Comparison of ENCODE assay signal across 8 cellular contexts in the genomic region with DNA sequence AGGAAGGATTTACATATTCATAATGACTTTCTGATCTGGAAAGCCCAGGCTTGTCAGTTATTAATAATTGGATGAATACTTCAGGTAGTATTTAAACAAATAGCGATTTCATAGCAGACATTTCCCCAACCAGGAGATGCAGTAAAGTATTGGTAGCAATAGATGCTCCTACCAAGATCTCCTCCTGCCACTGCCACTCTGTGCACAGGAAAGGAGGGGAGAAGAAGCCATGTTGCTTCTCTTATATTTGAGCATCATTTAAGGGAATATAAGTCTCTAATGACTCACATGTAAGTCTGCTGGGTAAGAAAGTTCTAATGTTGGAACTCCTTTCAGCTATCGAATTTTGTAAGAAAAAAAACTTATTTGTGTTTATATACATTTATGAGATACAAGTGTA. TPM values are rescaled to one million over a fixed set of nuclear protein-coding genes. Genes with fewer than 3 reads are reported as not detected.
DNase-seq lines count a peak whose midpoint lies in the region; ATAC-seq and TF ChIP-seq lines count a peak whose summit lies in the region.
"Had no signal": no experiment of that assay in that cellular context is flagged by ENCODE, and none has a peak within 500 bp of the region (broad histone marks: within the 10 kb centered on the region; RNA-seq: fewer than 3 reads in every experiment).

No MANE protein-coding gene starts in this region.

- peaks cover 28% of the 10 kb centered on the region for H3K36me3 Mint-ChIP-seq in HFFc6 (ENCODE audit: low read depth)
- peaks cover 68% of the 10 kb centered on the region for H3K36me3 Mint-ChIP-seq in activated CD4-positive, alpha-beta memory T cell treated with anti-CD3 and anti-CD28 coated beads for 36 hours

- H3K4me3 Mint-ChIP-seq in HFFc6, result peak overlapping the region; percentile 94
- H3K4me3 Mint-ChIP-seq in activated CD4-positive, alpha-beta memory T cell treated with anti-CD3 and anti-CD28 coated beads for 36 hours, result peak overlapping the region; percentile 90

- no peaks in the 10 kb centered on the region; the same call in 1 of the 2 replicates for H3K27me3 Mint-ChIP-seq in HFFc6 (ENCODE audit: insufficient read depth)
- no peaks in the 10 kb centered on the region for H3K27me3 Mint-ChIP-seq in activated CD4-positive, alpha-beta memory T cell treated with anti-CD3 and anti-CD28 coated beads for 36 hours

- H3K27ac ChIP-seq in gastroesophageal sphincter, result peak overlapping the region; percentile 72 to 82 (median 78)

- no peak for TF ChIP-seq EP300 in gastroesophageal sphincter (IDR thresholded peaks at IDR 0.05)

- TF ChIP-seq CTCF in HFFc6 (IDR thresholded peaks at IDR 0.05) (no peak), gastroesophageal sphincter (IDR thresholded peaks at IDR 0.05) (no peak), GM20000 (IDR thresholded peaks at IDR 0.05; ENCODE audit: extremely low read depth, missing control alignments) (no peak)

- POLR2A ChIA-PET in activated CD4-positive, alpha-beta memory T cell treated with anti-CD3 and anti-CD28 coated beads for 36 hours (lab: Charles Lee), result interaction anchor here (0.5 to 4.2 kb wide), 14 partner anchors 8 to 1253 kb away, joined by 3 to 151 read pairs (median 4); a partner anchor contains a TSS
- POLR2A ChIA-PET in HEK293T (lab: Yijun Ruan, JAX), result no interaction called here

- H3K4me1 Mint-ChIP-seq in HFFc6 (ENCODE audit: low read depth), result peaks cover 61% of the 10 kb centered on the region
- peaks cover 51% of the 10 kb centered on the region for H3K4me1 Mint-ChIP-seq in activated CD4-positive, alpha-beta memory T cell treated with anti-CD3 and anti-CD28 coated beads for 36 hours (ENCODE audit: low read depth)

- DNase-seq in HFFc6 (no peak), stromal cell of bone marrow (ENCODE audit: low read depth) (peak; percentile 26), GM20000 (ENCODE audit: low spot score) (no peak), HEK293T (ENCODE audit: extremely low spot score) (no peak)
- peak; percentile 33 for DNase-seq in activated CD4-positive, alpha-beta memory T cell treated with anti-CD3 and anti-CD28 coated beads for 36 hours
- DNase-seq: NCI-H2227 treated with DMSO at 0.1 percent for 48 hours had no signal

- H3K27me3 ChIP-seq in gastroesophageal sphincter, result no peaks in the 10 kb centered on the region

- WGBS in gastroesophageal sphincter (ENCODE audit: low coverage in 1 of 2), 2 donors, result 64 to 65% methylated on average over 2 of the region's 2 CpGs

- peaks cover 0 to 12% (median 0%) of the 10 kb centered on the region in 3 donors for H3K4me1 ChIP-seq in gastroesophageal sphincter

- no peaks in the 10 kb centered on the region for H3K9me3 ChIP-seq in gastroesophageal sphincter

- no peak for ATAC-seq in gastroesophageal sphincter
- no peak for ATAC-seq in HG02981 (IDR thresholded peaks at IDR 0.05; ENCODE audit: unreplicated experiment)

- peak overlapping the region; percentile 97 for H3K27ac Mint-ChIP-seq in HFFc6
- peak overlapping the region; percentile 100 for H3K27ac Mint-ChIP-seq in activated CD4-positive, alpha-beta memory T cell treated with anti-CD3 and anti-CD28 coated beads for 36 hours

- no peaks in the 10 kb centered on the region for H3K36me3 ChIP-seq in gastroesophageal sphincter

- peak overlapping the region; percentile 48 to 71 for H3K4me3 ChIP-seq in gastroesophageal sphincter

- no peak for TF ChIP-seq POLR2A in gastroesophageal sphincter (IDR thresholded peaks at IDR 0.05)

- CTCF ChIA-PET in activated CD4-positive, alpha-beta memory T cell treated with anti-CD3 and anti-CD28 coated beads for 36 hours (lab: Charles Lee), result interaction anchor here (0.8 to 3.4 kb wide), 7 partner anchors 11 to 805 kb away, joined by 3 to 19 read pairs (median 5); a partner anchor contains a TSS
- CTCF ChIA-PET in HEK293T (lab: Yijun Ruan, JAX), result no interaction called here

- intact Hi-C loops in activated CD4-positive, alpha-beta memory T cell treated with anti-CD3 and anti-CD28 coated beads for 36 hours (cut with micrococcal nuclease), result loop anchor here (1.0 kb wide), 3 partner anchors 40 to 80 kb away; no protein-coding TSS in a partner anchor

- H3K9me3 Mint-ChIP-seq in HFFc6, result no peaks in the 10 kb centered on the region
- H3K9me3 Mint-ChIP-seq in activated CD4-positive, alpha-beta memory T cell treated with anti-CD3 and anti-CD28 coated beads for 36 hours, result no peaks in the 10 kb centered on the region

TF ChIP-seq in HEK293T, 16 proteins besides CTCF, POLR2A, EP300 and RAD21:
- TF ChIP-seq TARDBP (IDR thresholded peaks at IDR 0.05) (no peak), SUZ12 (IDR thresholded peaks at IDR 0.05) (no peak), CTBP1 (IDR thresholded peaks at IDR 0.05; ENCODE audit: borderline replicate concordance) (no peak), L3MBTL2 (conservative IDR thresholded peaks at IDR 0.05) (no peak), BHLHE40 (IDR thresholded peaks at IDR 0.05; ENCODE audit: borderline replicate concordance) (no peak), SP1 (IDR thresholded peaks at IDR 0.05) (no peak), NFRKB (IDR thresholded peaks at IDR 0.05) (no peak), FOXM1 (IDR thresholded peaks at IDR 0.05; ENCODE audit: borderline replicate concordance) (no peak), FOXK2 (IDR thresholded peaks at IDR 0.05) (no peak), LEF1 (IDR thresholded peaks at IDR 0.05; ENCODE audit: borderline replicate concordance) (no peak), FOXA1 (IDR thresholded peaks at IDR 0.05) (no peak), ZNF384 (IDR thresholded peaks at IDR 0.05) (no peak), ARNT (IDR thresholded peaks at IDR 0.05) (no peak), HDGF (IDR thresholded peaks at IDR 0.05; ENCODE audit: borderline replicate concordance) (no peak), ELF4 (IDR thresholded peaks at IDR 0.05) (no peak)
- TF ChIP-seq, protein P1, sequence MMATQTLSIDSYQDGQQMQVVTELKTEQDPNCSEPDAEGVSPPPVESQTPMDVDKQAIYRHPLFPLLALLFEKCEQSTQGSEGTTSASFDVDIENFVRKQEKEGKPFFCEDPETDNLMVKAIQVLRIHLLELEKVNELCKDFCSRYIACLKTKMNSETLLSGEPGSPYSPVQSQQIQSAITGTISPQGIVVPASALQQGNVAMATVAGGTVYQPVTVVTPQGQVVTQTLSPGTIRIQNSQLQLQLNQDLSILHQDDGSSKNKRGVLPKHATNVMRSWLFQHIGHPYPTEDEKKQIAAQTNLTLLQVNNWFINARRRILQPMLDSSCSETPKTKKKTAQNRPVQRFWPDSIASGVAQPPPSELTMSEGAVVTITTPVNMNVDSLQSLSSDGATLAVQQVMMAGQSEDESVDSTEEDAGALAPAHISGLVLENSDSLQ (IDR thresholded peaks at IDR 0.05), result no peak

RNA-seq across cellular contexts. Expression of a gene that starts 0.4 kb away (rescaled TPM):
- 10 to 100 TPM; 50.5 to 70.7 (median 67.3) TPM for total RNA-seq in HFFc6 (2021; fragmentation: NEBNext Ultra II Directional; extraction: Animal tissue kit (Norgen Biotek cat#: 25700))
- 100 to 1,000 TPM; 215 to 220 TPM for total RNA-seq in activated CD4-positive, alpha-beta memory T cell treated with anti-CD3 and anti-CD28 coated beads for 36 hours
- total RNA-seq in gastroesophageal sphincter, result 10 to 100 TPM; 25.2 to 73.4 (median 47.5) TPM

Comparison
In these comparisons a context has a peak if more than half of its experiments do, and no peak if none do; other contexts are left out.
1. DNase-seq: peak in activated CD4-positive, alpha-beta memory T cell treated with anti-CD3 and anti-CD28 coated beads for 36 hours (single experiment) and stromal cell of bone marrow (single experiment); none in HFFc6 (single experiment), GM20000 (single experiment) and HEK293T (single experiment).